9 cellular contexts compared by ENCODE assay signal in the genomic region with DNA sequence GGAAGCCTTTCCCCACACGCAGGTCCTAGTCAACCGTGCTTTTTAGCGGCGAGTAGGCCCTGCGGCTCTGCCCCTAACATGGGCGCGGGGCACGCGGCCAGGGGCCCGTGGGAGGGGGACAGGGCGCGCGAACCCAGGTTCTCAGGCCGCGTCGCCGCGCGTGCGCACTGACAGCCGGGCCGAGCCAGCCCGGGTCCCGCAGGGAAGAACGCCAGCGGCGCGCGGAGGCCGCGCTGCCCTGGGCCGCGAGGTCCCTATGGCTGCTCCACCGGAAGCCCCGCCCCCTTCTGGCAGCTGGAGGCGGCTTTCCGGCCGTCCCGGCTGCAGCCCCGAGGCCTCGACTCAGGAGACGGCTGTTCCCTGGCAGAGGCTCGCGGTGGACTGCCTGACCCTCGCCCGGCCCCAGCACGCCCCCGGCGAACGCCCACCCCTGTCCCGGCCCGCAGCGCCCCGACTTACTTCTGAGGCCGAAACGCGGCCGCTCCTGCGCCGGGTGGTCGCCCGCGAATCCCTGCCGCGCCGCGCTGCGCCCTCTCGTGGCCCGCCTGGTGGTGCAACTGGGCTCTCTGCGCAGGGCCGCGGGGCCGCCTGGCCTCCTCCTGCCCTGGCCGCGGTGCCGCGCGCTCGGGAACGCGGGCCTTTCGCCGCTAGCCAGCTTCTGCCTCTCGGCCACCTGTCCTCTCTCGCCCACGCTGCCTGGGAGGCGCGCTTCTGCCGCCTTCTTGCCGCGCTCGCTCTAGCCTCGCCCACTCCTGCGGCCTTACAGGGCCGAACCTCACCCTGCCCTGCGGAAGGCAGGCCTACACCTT. TPM values are rescaled to one million over a fixed set of nuclear protein-coding genes. Genes with fewer than 3 reads are reported as not detected.
DNase-seq lines count a peak whose midpoint lies in the region; ATAC-seq and TF ChIP-seq lines count a peak whose summit lies in the region.
"Had no signal": no experiment of that assay in that cellular context is flagged by ENCODE, and none has a peak within 500 bp of the region (broad histone marks: within the 10 kb centered on the region; RNA-seq: fewer than 3 reads in every experiment).

No MANE protein-coding gene starts in this region.

- H3K79me2 ChIP-seq in smooth muscle cell (ENCODE audit: low read depth) = no peaks in the 10 kb centered on the region

- H3K27me3 ChIP-seq in WERI-Rb-1 (ENCODE audit: insufficient read depth, low read depth, severe bottlenecking) = no peaks in the 10 kb centered on the region
- H3K27me3 ChIP-seq in breast epithelium = no peaks in the 10 kb centered on the region
- H3K27me3 ChIP-seq in smooth muscle cell (ENCODE audit: low read depth) = no peaks in the 10 kb centered on the region

- H4K20me1 ChIP-seq in smooth muscle cell (ENCODE audit: low read depth) = no peaks in the 10 kb centered on the region

- intact Hi-C loops in breast epithelium (cut with DNase I; ENCODE audit: low total_unique reads) = no loop called here

- WGBS in smooth muscle cell (ENCODE audit: low lambda C conversion rate) = under 1% methylated on average over 51 of the region's 97 CpGs

- H3K4me2 ChIP-seq in smooth muscle cell = peak overlapping the region; percentile 86

- H3F3A ChIP-seq in smooth muscle cell (ENCODE audit: low read depth) = peaks cover 3% of the 10 kb centered on the region

- peak overlapping the region; percentile 51 for H3K4me3 ChIP-seq in AG09309 (ENCODE audit: control insufficient read depth, low read depth, low read length)
- peak overlapping the region; percentile 48 for H3K4me3 ChIP-seq in WERI-Rb-1 (ENCODE audit: low read depth, low read length)
- H3K4me3 ChIP-seq in breast epithelium = peak overlapping the region; percentile 45 to 88 (median 74)
- H3K4me3 ChIP-seq in smooth muscle cell = peak overlapping the region; percentile 64

- ATAC-seq in GM18873 (IDR thresholded peaks at IDR 0.05; ENCODE audit: low FRiP score, unreplicated experiment) (peak; percentile 59), HG03135 (IDR thresholded peaks at IDR 0.05; ENCODE audit: unreplicated experiment) (peak; percentile 90)

- peak overlapping the region; percentile 88 for H2AFZ ChIP-seq in smooth muscle cell (ENCODE audit: low read depth)

- no peaks in the 10 kb centered on the region for H3K36me3 ChIP-seq in WERI-Rb-1
- no peaks in the 10 kb centered on the region for H3K36me3 ChIP-seq in breast epithelium
- no peaks in the 10 kb centered on the region for H3K36me3 ChIP-seq in smooth muscle cell (ENCODE audit: low read depth)

- no peaks in the 10 kb centered on the region for H3K4me1 ChIP-seq in breast epithelium
- H3K4me1 ChIP-seq in smooth muscle cell (ENCODE audit: low read depth) = peaks cover 4% of the 10 kb centered on the region

- H3K9me3 ChIP-seq in WERI-Rb-1 (ENCODE audit: severe bottlenecking) (peaks cover 7% of the 10 kb centered on the region), breast epithelium (no peaks in the 10 kb centered on the region), smooth muscle cell (replicated peaks; ENCODE audit: low read depth) (no peaks in the 10 kb centered on the region)

- DNase-seq in AG09309 (ENCODE audit: low read depth) (peak; percentile 48), NCI-H2171 treated with DMSO at 0.1 percent for 48 hours (lab: John Stamatoyannopoulos, UW) (peak; percentile 89), WERI-Rb-1 (peak; percentile 98), breast epithelium (ENCODE audit: low spot score in 2 of 2) (peak; percentile 72 to 83), iPS-NIHi7 (ENCODE audit: extremely low spot score) (peak; percentile 96), smooth muscle cell (lab: John Stamatoyannopoulos, UW; ENCODE audit: unreplicated experiment) (peak; percentile 97)

- peak; percentile 52 for TF ChIP-seq CTCF in AG09309 (IDR thresholded peaks at IDR 0.05; ENCODE audit: control insufficient read depth, insufficient read depth, low read depth, low read length, missing control alignments)
- TF ChIP-seq CTCF in WERI-Rb-1 (IDR thresholded peaks at IDR 0.05; ENCODE audit: low read depth, low read length) = peak; percentile 92
- TF ChIP-seq CTCF in breast epithelium (IDR thresholded peaks at IDR 0.05) = peak; percentile 47 to 84 (median 81)
- peak; percentile 77 for TF ChIP-seq CTCF in smooth muscle cell (IDR thresholded peaks at IDR 0.05; ENCODE audit: borderline replicate concordance, insufficient read depth, poor library complexity, severe bottlenecking)

- H3K9ac ChIP-seq in smooth muscle cell (ENCODE audit: low read depth) = peak overlapping the region; percentile 61

- peak overlapping the region; percentile 98 for H3K27ac ChIP-seq in WERI-Rb-1
- peak overlapping the region; percentile 91 to 94 for H3K27ac ChIP-seq in breast epithelium
- H3K27ac ChIP-seq in smooth muscle cell (ENCODE audit: low read depth) = peak overlapping the region; percentile 47

- TF ChIP-seq POLR2A in breast epithelium (IDR thresholded peaks at IDR 0.05) = no peak

RNA-seq across cellular contexts. Expression of a gene that starts 16.6 kb away (rescaled TPM):
- total RNA-seq in breast epithelium = under 1 TPM in 2 of 3 donors, not detected in 1; 0.16 to 0.44 TPM
- not detected in 2 replicates for total RNA-seq in smooth muscle cell
- not detected in 2 replicates for polyA plus RNA-seq in smooth muscle cell
- total RNA-seq: T-helper 1 cell treated with Interleukin-12 subunit alpha and Interleukin-12 subunit beta and Interleukin-4 antibody, amounts not matched to agents 30 ng/mL and 1 ng/mL, for 36 hours had no signal

RNA-seq across cellular contexts. Expression of a gene that starts 23.4 kb away (rescaled TPM):
- total RNA-seq in breast epithelium = 10 to 100 TPM; 19.5 to 26.2 (median 20.3) TPM
- total RNA-seq in smooth muscle cell = 17.5 and 20.6 TPM in 2 replicates
- polyA plus RNA-seq in smooth muscle cell = 7.5 and 13.7 TPM in 2 replicates

Comparison
In these comparisons a context has a peak if more than half of its experiments do, and no peak if none do; other contexts are left out.
1. Peak in every context shown above with its lines: DNase-seq, ATAC-seq, H3K4me3 ChIP-seq and H3K27ac ChIP-seq.
2. DNase-seq: peak in every context shown above with its lines; median percentile 98 in WERI-Rb-1; 97 in smooth muscle cell; 96 in iPS-NIHi7; 89 in NCI-H2171 treated with DMSO at 0.1 percent for 48 hours; 78 in breast epithelium; 48 in AG09309.
3. H3K27ac ChIP-seq: peak in every context shown above with its lines; median percentile 98 in WERI-Rb-1; 92 in breast epithelium; 47 in smooth muscle cell.